ENCODE assay signal across 7 cellular contexts in the genomic region with DNA sequence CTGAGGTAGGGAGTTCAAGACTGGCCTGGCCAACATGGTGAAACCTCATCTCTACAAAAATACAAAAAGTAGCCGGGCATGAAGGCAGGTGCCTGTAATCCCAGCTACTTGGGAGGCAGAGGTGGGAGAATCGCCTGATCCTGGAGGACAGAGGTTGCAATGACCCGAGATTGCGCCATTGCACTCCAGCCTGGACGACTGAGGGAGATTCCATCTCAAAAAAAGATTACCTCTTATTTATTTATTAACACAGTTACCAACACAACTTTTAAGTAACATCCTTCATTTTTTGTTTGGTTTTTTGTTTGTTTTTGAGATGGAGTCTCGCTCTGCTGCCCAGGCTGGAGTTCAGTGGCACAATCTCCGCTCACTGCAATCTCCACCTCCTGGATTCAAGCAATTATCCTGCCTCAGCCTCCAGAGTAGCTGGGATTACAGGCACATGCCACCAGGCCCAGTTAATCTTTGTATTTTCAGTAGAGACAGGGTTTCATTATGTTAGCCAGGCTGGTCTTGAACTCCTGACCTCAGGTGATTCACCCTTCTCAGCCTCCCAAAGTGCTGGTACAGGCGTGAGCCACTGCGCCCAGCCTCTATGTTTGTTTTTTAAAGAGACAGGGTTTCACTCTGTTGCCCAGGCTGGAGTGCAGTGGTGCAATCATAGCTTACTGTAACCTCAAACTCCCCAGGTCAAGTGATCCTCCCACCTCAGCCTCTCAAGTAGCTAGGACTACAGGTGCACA. TPM values are rescaled to one million over a fixed set of nuclear protein-coding genes. Genes with fewer than 3 reads are reported as not detected.
DNase-seq lines count a peak whose midpoint lies in the region; ATAC-seq and TF ChIP-seq lines count a peak whose summit lies in the region.
"Not testable (repeated sequence)": the region's sequence is repeated elsewhere in the genome, so short reads cannot be mapped to it uniquely, and the experiment has no call there.

No MANE protein-coding gene starts in this region.

- not testable (repeated sequence) for H3K9me2 ChIP-seq in PC-3 (replicated peaks; ENCODE audit: low read length)

- intact Hi-C loops in PC-3 (cut with micrococcal nuclease), result not testable (repeated sequence)

- peaks cover 15% of the 10 kb centered on the region for H3K27me3 Mint-ChIP-seq in HFFc6 (ENCODE audit: insufficient read depth)
- H3K27me3 Mint-ChIP-seq in activated T-helper 17 cell treated with anti-CD3 and anti-CD28 coated beads, Interleukin-2, amount 50 U/mL, for 72 hours, result not testable (repeated sequence)

- TF ChIP-seq CTCF in HFFc6 (IDR thresholded peaks at IDR 0.05); PC-3 (conservative IDR thresholded peaks at IDR 0.05; ENCODE audit: low read depth, low read length); epithelial cell of esophagus (IDR thresholded peaks at IDR 0.05; ENCODE audit: insufficient read depth, low read depth, low read length, missing control alignments): not testable (repeated sequence)

- not testable (repeated sequence) for H3K36me3 Mint-ChIP-seq in HFFc6 (ENCODE audit: low read depth)
- H3K36me3 Mint-ChIP-seq in activated T-helper 17 cell treated with anti-CD3 and anti-CD28 coated beads, Interleukin-2, amount 50 U/mL, for 72 hours (ENCODE audit: low read depth), result peaks cover 56% of the 10 kb centered on the region

- H3K9ac ChIP-seq in PC-3 (ENCODE audit: low read length), result not testable (repeated sequence)

- not testable (repeated sequence) for H3F3A ChIP-seq in PC-3 (ENCODE audit: low read length, unreplicated experiment)

- peaks cover 58% of the 10 kb centered on the region for H3K79me2 ChIP-seq in PC-3 (ENCODE audit: low read length)

- H3K27ac ChIP-seq in PC-3 (ENCODE audit: low read length), result not testable (repeated sequence)

- CTCF ChIA-PET in PC-3 (lab: Charles Lee), result not testable (repeated sequence)

- not testable (repeated sequence) for BruUV-seq in PC-3 (replicated peaks; lab: Mats Ljungman, UMichigan)

- H3K4me3 ChIP-seq in PC-3 (ENCODE audit: low read length); epithelial cell of esophagus (ENCODE audit: low read length): not testable (repeated sequence)

- ATAC-seq in PC-3, result peak; percentile 48
- ATAC-seq in activated T-helper 17 cell treated with anti-CD3 and anti-CD28 coated beads, Interleukin-2, amount 50 U/mL, for 72 hours (replicated peaks), result peak; percentile 48
- peak; percentile 46 for ATAC-seq in left lobe of liver

- H3K4me3 Mint-ChIP-seq in HFFc6; activated T-helper 17 cell treated with anti-CD3 and anti-CD28 coated beads, Interleukin-2, amount 50 U/mL, for 72 hours: not testable (repeated sequence)

- H3K4me2 ChIP-seq in PC-3 (ENCODE audit: low read length), result not testable (repeated sequence)

- in situ Hi-C loops in Caki2 (cut with HindIII; ENCODE audit: low pct_unique_long_range_greater_than_20kb, low sequenced_read_pairs), result not testable (repeated sequence)

- not testable (repeated sequence) for H3K27me3 ChIP-seq in PC-3 (ENCODE audit: low read length)

- not testable (repeated sequence) for H3K9me3 Mint-ChIP-seq in HFFc6; activated T-helper 17 cell treated with anti-CD3 and anti-CD28 coated beads, Interleukin-2, amount 50 U/mL, for 72 hours

- not testable (repeated sequence) for H3K36me3 ChIP-seq in PC-3 (ENCODE audit: low read depth, low read length)

- H4K20me1 ChIP-seq in PC-3 (ENCODE audit: low read length), result not testable (repeated sequence)

- POLR2A ChIA-PET in PC-3 (lab: Charles Lee; ENCODE audit: unreplicated experiment), result interaction anchor here (0.6 kb wide), 1 partner anchor 20 kb away, joined by 3 read pairs; no protein-coding TSS in a partner anchor

- not testable (repeated sequence) for H3K27ac Mint-ChIP-seq in HFFc6
- peak overlapping the region; percentile 12 for H3K27ac Mint-ChIP-seq in activated T-helper 17 cell treated with anti-CD3 and anti-CD28 coated beads, Interleukin-2, amount 50 U/mL, for 72 hours

- H3K4me1 Mint-ChIP-seq in HFFc6 (ENCODE audit: low read depth), result not testable (repeated sequence)
- H3K4me1 Mint-ChIP-seq in activated T-helper 17 cell treated with anti-CD3 and anti-CD28 coated beads, Interleukin-2, amount 50 U/mL, for 72 hours, result peaks cover 44% of the 10 kb centered on the region

- H3K4me1 ChIP-seq in PC-3 (ENCODE audit: insufficient read depth, low read length), result not testable (repeated sequence)

- H3K9me3 ChIP-seq in PC-3 (ENCODE audit: low read length), result not testable (repeated sequence)

- DNase-seq in Caki2 (ENCODE audit: low read depth) (peak; percentile 13), HFFc6 (peak; percentile 8), PC-3 (peak; percentile 30), epithelial cell of esophagus (ENCODE audit: low read depth) (peak; percentile 15), renal cortical epithelial cell (ENCODE audit: low read depth) (peak; percentile 27)
- not testable (repeated sequence) for DNase-seq in left lobe of liver (ENCODE audit: low spot score)

- H2AFZ ChIP-seq in PC-3 (ENCODE audit: low read length), result not testable (repeated sequence)

RNA-seq across cellular contexts. Expression of gene PIK3C2B, which starts 7.9 kb away (rescaled TPM):
- 4.8 and 7.6 TPM in 2 replicates for total RNA-seq in Caki2 (2014; rRNA removed; shearing (Covaris generic); ENCODE audit: low replicate concordance)
- 1 to 10 TPM; 1.6 to 3.2 (median 2.0) TPM for total RNA-seq in HFFc6 (2021; fragmentation: NEBNext Ultra II Directional; extraction: Animal tissue kit (Norgen Biotek cat#: 25700))
- total RNA-seq in PC-3 (2014; rRNA removed) (34.7 and 35.3 TPM in 2 replicates), left lobe of liver (14.8 TPM), renal cortical epithelial cell (1.9 and 9.7 TPM in 2 replicates)
- 10 to 100 TPM; 31.0 to 67.6 TPM for total RNA-seq in activated T-helper 17 cell treated with anti-CD3 and anti-CD28 coated beads, Interleukin-2, amount 50 U/mL, for 72 hours

RNA-seq across cellular contexts. Expression of gene MDM4, which starts 29.5 kb away (rescaled TPM):
- total RNA-seq in Caki2 (2014; rRNA removed; shearing (Covaris generic); ENCODE audit: low replicate concordance), result 1.9 and 8.6 TPM in 2 replicates
- total RNA-seq in HFFc6 (2021; fragmentation: NEBNext Ultra II Directional; extraction: Animal tissue kit (Norgen Biotek cat#: 25700)), result 10 to 100 TPM; 21.9 to 28.1 (median 22.7) TPM
- 36.3 and 55.7 TPM in 2 replicates for total RNA-seq in PC-3 (2014; rRNA removed)
- total RNA-seq in activated T-helper 17 cell treated with anti-CD3 and anti-CD28 coated beads, Interleukin-2, amount 50 U/mL, for 72 hours, result 100 to 1,000 TPM in 1 of 2 donors, 10 to 100 TPM in 1; 71.3 to 130 TPM
- 27.4 TPM for total RNA-seq in left lobe of liver
- total RNA-seq in renal cortical epithelial cell, result 13.7 and 44.5 TPM in 2 replicates
